ENCODE assay signal across 4 cellular contexts in genomic region chr4:67730511-67730910, GRCh38. TPM values are rescaled to one million over a fixed set of nuclear protein-coding genes. Genes with fewer than 3 reads are reported as not detected.
"Had no signal": no experiment of that assay in that cellular context is flagged by ENCODE, and none has a peak within 500 bp of the region (broad histone marks: within the 10 kb centered on the region; RNA-seq: fewer than 3 reads in every experiment).

No MANE protein-coding gene starts in this region.

RNA-seq across cellular contexts. Expression of gene GNRHR, which starts 23.7 kb away (rescaled TPM):
- total RNA-seq: LHCN-M2, M059J, MCF 10A, NCI-H460 had no signal
